8 cellular contexts compared by ENCODE assay signal in genomic region chr15:43777293-43777819, GRCh38. TPM values are rescaled to one million over a fixed set of nuclear protein-coding genes. Genes with fewer than 3 reads are reported as not detected.
DNase-seq lines count a peak whose midpoint lies in the region; ATAC-seq and TF ChIP-seq lines count a peak whose summit lies in the region.

No MANE protein-coding gene starts in this region.

- H3K4me3 Mint-ChIP-seq in memory B cell, result peak overlapping the region; percentile 93

- intact Hi-C loops in dorsolateral prefrontal cortex (cut with DNase I), result no loop called here

- DNase-seq in AG10803 (ENCODE audit: low read depth), result peak; percentile 60
- DNase-seq in NCI-H526 (lab: John Stamatoyannopoulos, UW), result peak; percentile 83 to 96
- DNase-seq in activated CD4-positive, alpha-beta T cell treated with anti-CD3 and anti-CD28 coated beads, Interleukin-2, amount 50 U/mL, for 48 hours, result peak; percentile 88 to 91
- DNase-seq in dorsolateral prefrontal cortex, result peak in 9 of 10 donors; percentile 43 to 78 (median 60)
- DNase-seq in memory B cell (ENCODE audit: low spot score in 2 of 2), result peak; percentile 75 to 83
- peak; percentile 69 for DNase-seq in stimulated activated CD8-positive, alpha-beta memory T cell treated with anti-CD3 and anti-CD28 coated beads, Interleukin-15, amount 100 ng/mL, for 1 hour (ENCODE audit: low read depth)

- peak overlapping the region in 56 of 59 donors; percentile 39 to 90 (median 80) for H3K27ac ChIP-seq in dorsolateral prefrontal cortex

- H3K27me3 ChIP-seq in dorsolateral prefrontal cortex, result no peaks in the 10 kb centered on the region

- no peaks in the 10 kb centered on the region for H3K9me3 Mint-ChIP-seq in memory B cell

- H3K4me1 Mint-ChIP-seq in memory B cell, result peaks cover 15% of the 10 kb centered on the region

- peak overlapping the region; percentile 90 for H3K27ac Mint-ChIP-seq in memory B cell

- H3K36me3 Mint-ChIP-seq in memory B cell, result peaks cover 8% of the 10 kb centered on the region

- H3K27me3 Mint-ChIP-seq in memory B cell, result peaks cover 2% of the 10 kb centered on the region

- peak overlapping the region; percentile 82 for H3K4me3 ChIP-seq in AG10803 (ENCODE audit: low read length)
- H3K4me3 ChIP-seq in dorsolateral prefrontal cortex, result peak overlapping the region; percentile 54 to 92 (median 71)

- peak; percentile 54 for ATAC-seq in GM19023 (IDR thresholded peaks at IDR 0.05; ENCODE audit: unreplicated experiment)
- peak; percentile 47 for ATAC-seq in HG03280 (IDR thresholded peaks at IDR 0.05; ENCODE audit: unreplicated experiment)
- peak; percentile 53 for ATAC-seq in memory B cell (ENCODE audit: low read depth)

- TF ChIP-seq CTCF in AG10803 (conservative IDR thresholded peaks at IDR 0.05; ENCODE audit: low read length), result peak; percentile 74
- TF ChIP-seq CTCF in dorsolateral prefrontal cortex (IDR thresholded peaks at IDR 0.05 in 54 of 56, conservative IDR thresholded peaks at IDR 0.05 in 2 of 56; ENCODE audit: low read depth in 1 of 56, partially characterized antibody in 56 of 56), result peak; percentile 49 to 83 (median 68)

RNA-seq across cellular contexts. Expression of gene ELL3, which starts 0.6 kb away (rescaled TPM):
- 1 to 10 TPM in 111 of 120 experiments, under 1 TPM in 7, not detected in 2; 0.37 to 6.0 (median 2.3) TPM for total RNA-seq in dorsolateral prefrontal cortex

RNA-seq across cellular contexts. Expression of gene SERF2, which starts 14.8 kb away (rescaled TPM):
- 100 to 1,000 TPM; 187 to 396 (median 280) TPM for total RNA-seq in dorsolateral prefrontal cortex

RNA-seq across cellular contexts. Expression of gene SERINC4, which starts 22.7 kb away (rescaled TPM):
- 1 to 10 TPM in 18 of 120 experiments, under 1 TPM in 89, not detected in 13; 0.16 to 2.1 (median 0.63) TPM for total RNA-seq in dorsolateral prefrontal cortex

RNA-seq across cellular contexts. Expression of gene HYPK, which starts 23.0 kb away (rescaled TPM):
- total RNA-seq in dorsolateral prefrontal cortex, result 10 to 100 TPM in 116 of 120 experiments, 1 to 10 TPM in 4; 6.8 to 38.8 (median 17.4) TPM

RNA-seq across cellular contexts. Expression of gene PDIA3, which starts 31.1 kb away (rescaled TPM):
- 100 to 1,000 TPM in 111 of 120 experiments, 10 to 100 TPM in 9; 74.6 to 209 (median 122) TPM for total RNA-seq in dorsolateral prefrontal cortex

Comparison
In these comparisons a context has a peak if more than half of its experiments do, and no peak if none do; other contexts are left out.
1. Peak in every context shown above with its lines: DNase-seq, ATAC-seq, H3K4me3 ChIP-seq and H3K27ac ChIP-seq.